In the genomic region with DNA sequence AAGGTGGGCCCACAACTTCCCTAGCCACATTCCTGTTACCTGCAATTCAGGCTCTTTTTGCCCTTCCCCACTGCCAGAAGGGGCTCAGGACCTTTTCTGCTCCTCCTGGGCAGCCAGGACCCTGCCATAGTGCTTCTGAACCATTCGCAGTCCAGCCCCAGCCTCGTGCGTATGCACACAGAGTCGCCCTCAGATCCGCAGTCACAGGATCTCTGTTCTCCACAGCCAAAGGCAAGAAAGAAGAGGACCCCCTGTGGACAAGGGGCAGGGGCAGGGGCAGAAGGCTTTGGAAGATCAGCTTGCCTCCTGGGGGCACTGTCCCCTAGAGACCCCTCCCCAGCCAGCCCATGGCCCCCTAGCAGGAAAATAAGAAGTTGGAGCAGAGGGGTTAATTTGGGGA, we compare ENCODE assay signal across 30 cellular contexts.
"Had no signal": no experiment of that assay in that cellular context is flagged by ENCODE, and none has a peak within 500 bp of the region (broad histone marks: within the 10 kb centered on the region; RNA-seq: fewer than 3 reads in every experiment).

No MANE protein-coding gene starts in this region.

- H3K36me3 ChIP-seq: brain microvascular endothelial cell, esophagus muscularis mucosa, gastrocnemius medialis, heart left ventricle had no signal

- H3K4me3 ChIP-seq: coronary artery, dorsolateral prefrontal cortex, esophagus muscularis mucosa, gastrocnemius medialis, heart left ventricle had no signal

- H3K27ac Mint-ChIP-seq: activated CD4-positive, alpha-beta memory T cell treated with anti-CD3 and anti-CD28 coated beads, Interleukin-2, amount 10 ng/mL, durations not matched to agents 7 days and 5 days; activated CD4-positive, alpha-beta T cell treated with anti-CD3 and anti-CD28 coated beads, Interleukin-2, amount 10 ng/mL, durations not matched to agents 7 days and 5 days; activated naive CD8-positive, alpha-beta T cell; activated T-cell treated with anti-CD3 and anti-CD28 coated beads, Interleukin-2, amount 50 U/mL, for 24 hours; activated T-helper 17 cell treated with anti-CD3 and anti-CD28 coated beads, Interleukin-2, amount 50 U/mL, for 72 hours; dendritic cell treated with granulocyte-macrophage colony-stimulating factor and Interleukin-4, amounts not matched to agents 40 ng/mL and 50 ng/mL, for 4 days; T-helper 17 cell had no signal

- H3K27me3 Mint-ChIP-seq: activated CD4-positive, alpha-beta T cell treated with anti-CD3 and anti-CD28 coated beads, Interleukin-2, amount 10 ng/mL, durations not matched to agents 7 days and 5 days; activated naive CD8-positive, alpha-beta T cell had no signal

- DNase-seq: activated CD4-positive, alpha-beta memory T cell treated with anti-CD3 and anti-CD28 coated beads, Interleukin-2, amount 10 ng/mL, durations not matched to agents 7 days and 5 days; activated CD4-positive, alpha-beta T cell treated with anti-CD3 and anti-CD28 coated beads for 1 hour; activated CD4-positive, alpha-beta T cell treated with anti-CD3 and anti-CD28 coated beads for 4 hours; activated CD4-positive, alpha-beta T cell treated with anti-CD3 and anti-CD28 coated beads, Interleukin-2, amount 10 ng/mL, durations not matched to agents 7 days and 5 days; activated CD4-positive, alpha-beta T cell treated with anti-CD3 and anti-CD28 coated beads, Interleukin-2, amount 50 U/mL, for 4 hours; activated CD8-positive, alpha-beta memory T cell treated with anti-CD3 and anti-CD28 coated beads, Interleukin-2, amount 50 U/mL, for 48 hours; activated effector memory CD4-positive, alpha-beta T cell treated with Interleukin-2 at 50 U/mL for 16 hours; activated gamma-delta T cell treated with Interleukin-2 at 50 U/mL for 16 hours; activated naive CD4-positive, alpha-beta T cell treated with anti-CD3 and anti-CD28 coated beads, Interleukin-2, amount 50 U/mL, for 16 hours; activated naive CD4-positive, alpha-beta T cell treated with Interleukin-2 at 50 U/mL for 16 hours; activated T-cell treated with anti-CD3 and anti-CD28 coated beads for 4 hours; activated T-cell treated with anti-CD3 and anti-CD28 coated beads, Interleukin-2, amount 50 U/mL, for 24 hours; amniotic stem cell; anterior cingulate cortex; brain microvascular endothelial cell; dorsolateral prefrontal cortex; effector memory CD4-positive, alpha-beta T cell; erythroblast; foreskin keratinocyte; gastrocnemius medialis; glutamatergic neuron; heart left ventricle; T-helper 1 cell; T-helper 17 cell had no signal

- H3K9me3 ChIP-seq: esophagus muscularis mucosa, gastrocnemius medialis, heart left ventricle had no signal

- H3K4me1 ChIP-seq: esophagus muscularis mucosa, gastrocnemius medialis had no signal

- H3K27me3 ChIP-seq: brain microvascular endothelial cell, dorsolateral prefrontal cortex, gastrocnemius medialis, heart left ventricle had no signal

- H3K36me3 Mint-ChIP-seq: activated naive CD8-positive, alpha-beta T cell had no signal

- H3K27ac ChIP-seq: brain microvascular endothelial cell, coronary artery, esophagus muscularis mucosa, foreskin keratinocyte, gastrocnemius medialis, heart left ventricle had no signal

- H3K4me3 Mint-ChIP-seq: activated CD4-positive, alpha-beta memory T cell treated with anti-CD3 and anti-CD28 coated beads, Interleukin-2, amount 10 ng/mL, durations not matched to agents 7 days and 5 days; activated CD4-positive, alpha-beta T cell treated with anti-CD3 and anti-CD28 coated beads, Interleukin-2, amount 10 ng/mL, durations not matched to agents 7 days and 5 days; activated naive CD8-positive, alpha-beta T cell; activated T-cell treated with anti-CD3 and anti-CD28 coated beads, Interleukin-2, amount 50 U/mL, for 24 hours; activated T-helper 17 cell treated with anti-CD3 and anti-CD28 coated beads, Interleukin-2, amount 50 U/mL, for 72 hours; central memory CD8-positive, alpha-beta T cell; dendritic cell treated with granulocyte-macrophage colony-stimulating factor and Interleukin-4, amounts not matched to agents 40 ng/mL and 50 ng/mL, for 4 days; T-helper 17 cell had no signal

- H3K9me3 Mint-ChIP-seq: activated CD4-positive, alpha-beta memory T cell treated with anti-CD3 and anti-CD28 coated beads, Interleukin-2, amount 10 ng/mL, durations not matched to agents 7 days and 5 days; activated CD4-positive, alpha-beta T cell treated with anti-CD3 and anti-CD28 coated beads, Interleukin-2, amount 10 ng/mL, durations not matched to agents 7 days and 5 days; activated T-cell treated with anti-CD3 and anti-CD28 coated beads, Interleukin-2, amount 50 U/mL, for 24 hours; activated T-helper 17 cell treated with anti-CD3 and anti-CD28 coated beads, Interleukin-2, amount 50 U/mL, for 72 hours; central memory CD8-positive, alpha-beta T cell; dendritic cell treated with granulocyte-macrophage colony-stimulating factor and Interleukin-4, amounts not matched to agents 40 ng/mL and 50 ng/mL, for 4 days had no signal

- H3K4me1 Mint-ChIP-seq: activated T-helper 17 cell treated with anti-CD3 and anti-CD28 coated beads, Interleukin-2, amount 50 U/mL, for 72 hours; central memory CD8-positive, alpha-beta T cell had no signal

- ATAC-seq: activated T-helper 17 cell treated with anti-CD3 and anti-CD28 coated beads, Interleukin-2, amount 50 U/mL, for 72 hours; foreskin keratinocyte; gastrocnemius medialis; heart left ventricle; T-helper 17 cell had no signal
